ENCODE assay signal across 19 cellular contexts in genomic region chr3:18288243-18288642, GRCh38.
"Had no signal": no experiment of that assay in that cellular context is flagged by ENCODE, and none has a peak within 500 bp of the region (broad histone marks: within the 10 kb centered on the region; RNA-seq: fewer than 3 reads in every experiment).

No MANE protein-coding gene starts in this region.

- H3K4me1 Mint-ChIP-seq: activated CD4-positive, alpha-beta T cell treated with anti-CD3 and anti-CD28 coated beads, Interleukin-2, amount 10 ng/mL, durations not matched to agents 24 days and 14 days; central memory CD8-positive, alpha-beta T cell; endodermal cell; memory B cell had no signal

- H3K27me3 Mint-ChIP-seq: activated CD8-positive, alpha-beta T cell treated with anti-CD3 and anti-CD28 coated beads for 36 hours; stimulated activated naive CD8-positive, alpha-beta T cell treated with anti-CD3 and anti-CD28 coated beads, Interleukin-15, Interleukin-2, amounts not matched to agents 100 ng/mL and 50 ng/mL, for 24 hours had no signal

- H3K36me3 Mint-ChIP-seq: memory B cell, naive B cell had no signal

- H3K4me3 Mint-ChIP-seq: activated CD4-positive, alpha-beta T cell treated with anti-CD3 and anti-CD28 coated beads, Interleukin-2, amount 10 ng/mL, durations not matched to agents 24 days and 14 days; activated CD8-positive, alpha-beta T cell treated with anti-CD3 and anti-CD28 coated beads for 36 hours; activated naive CD4-positive, alpha-beta T cell treated with anti-CD3 and anti-CD28 coated beads for 36 hours; central memory CD8-positive, alpha-beta T cell; endodermal cell; memory B cell; naive B cell; neural crest cell; stimulated activated naive CD8-positive, alpha-beta T cell treated with anti-CD3 and anti-CD28 coated beads, Interleukin-15, Interleukin-2, amounts not matched to agents 100 ng/mL and 50 ng/mL, for 24 hours had no signal

- H3K27ac Mint-ChIP-seq: activated CD4-positive, alpha-beta T cell treated with anti-CD3 and anti-CD28 coated beads, Interleukin-2, amount 10 ng/mL, durations not matched to agents 24 days and 14 days; activated CD8-positive, alpha-beta T cell treated with anti-CD3 and anti-CD28 coated beads for 36 hours; activated naive CD4-positive, alpha-beta T cell treated with anti-CD3 and anti-CD28 coated beads for 36 hours; activated T-helper 2 cell treated with anti-CD3 and anti-CD28 coated beads, Interferon-gamma antibody, Interleukin-2, Interleukin-4, amounts not matched to agents 10 μg/mL and 5 μg/mL and 100 μg/mL, durations not matched to agents 14 hours and 24 hours and 36 hours; endodermal cell; memory B cell; naive B cell; stimulated activated naive CD8-positive, alpha-beta T cell treated with anti-CD3 and anti-CD28 coated beads, Interleukin-15, Interleukin-2, amounts not matched to agents 100 ng/mL and 50 ng/mL, for 24 hours had no signal

- ATAC-seq: activated CD8-positive, alpha-beta T cell treated with anti-CD3 and anti-CD28 coated beads for 36 hours; mucosa of descending colon had no signal

- H3K9me3 Mint-ChIP-seq: activated CD8-positive, alpha-beta T cell treated with anti-CD3 and anti-CD28 coated beads for 36 hours; activated naive CD4-positive, alpha-beta T cell treated with anti-CD3 and anti-CD28 coated beads for 36 hours; activated T-helper 2 cell treated with anti-CD3 and anti-CD28 coated beads, Interferon-gamma antibody, Interleukin-2, Interleukin-4, amounts not matched to agents 10 μg/mL and 5 μg/mL and 100 μg/mL, durations not matched to agents 14 hours and 24 hours and 36 hours; central memory CD8-positive, alpha-beta T cell; endodermal cell; memory B cell; naive B cell; stimulated activated naive CD8-positive, alpha-beta T cell treated with anti-CD3 and anti-CD28 coated beads, Interleukin-15, Interleukin-2, amounts not matched to agents 100 ng/mL and 50 ng/mL, for 24 hours had no signal

- DNase-seq: activated CD4-positive, alpha-beta T cell treated with anti-CD3 and anti-CD28 coated beads, Interleukin-2, amount 10 ng/mL, durations not matched to agents 24 days and 14 days; activated CD4-positive, CD25-positive, alpha-beta regulatory T cell; activated CD8-positive, alpha-beta T cell treated with anti-CD3 and anti-CD28 coated beads for 36 hours; activated naive CD4-positive, alpha-beta T cell treated with anti-CD3 and anti-CD28 coated beads for 36 hours; activated T-cell treated with anti-CD3 and anti-CD28 coated beads, Interleukin-2, amount 50 U/mL, for 1 hour; anterior cingulate cortex; brain microvascular endothelial cell; colonic mucosa; endodermal cell; foreskin fibroblast; mucosa of descending colon; naive B cell; stimulated activated CD4-positive, alpha-beta T cell treated with anti-CD3 and anti-CD28 coated beads, Interleukin-2, amount 100 ng/mL, for 48 hours; uterus had no signal
